In the genomic region with DNA sequence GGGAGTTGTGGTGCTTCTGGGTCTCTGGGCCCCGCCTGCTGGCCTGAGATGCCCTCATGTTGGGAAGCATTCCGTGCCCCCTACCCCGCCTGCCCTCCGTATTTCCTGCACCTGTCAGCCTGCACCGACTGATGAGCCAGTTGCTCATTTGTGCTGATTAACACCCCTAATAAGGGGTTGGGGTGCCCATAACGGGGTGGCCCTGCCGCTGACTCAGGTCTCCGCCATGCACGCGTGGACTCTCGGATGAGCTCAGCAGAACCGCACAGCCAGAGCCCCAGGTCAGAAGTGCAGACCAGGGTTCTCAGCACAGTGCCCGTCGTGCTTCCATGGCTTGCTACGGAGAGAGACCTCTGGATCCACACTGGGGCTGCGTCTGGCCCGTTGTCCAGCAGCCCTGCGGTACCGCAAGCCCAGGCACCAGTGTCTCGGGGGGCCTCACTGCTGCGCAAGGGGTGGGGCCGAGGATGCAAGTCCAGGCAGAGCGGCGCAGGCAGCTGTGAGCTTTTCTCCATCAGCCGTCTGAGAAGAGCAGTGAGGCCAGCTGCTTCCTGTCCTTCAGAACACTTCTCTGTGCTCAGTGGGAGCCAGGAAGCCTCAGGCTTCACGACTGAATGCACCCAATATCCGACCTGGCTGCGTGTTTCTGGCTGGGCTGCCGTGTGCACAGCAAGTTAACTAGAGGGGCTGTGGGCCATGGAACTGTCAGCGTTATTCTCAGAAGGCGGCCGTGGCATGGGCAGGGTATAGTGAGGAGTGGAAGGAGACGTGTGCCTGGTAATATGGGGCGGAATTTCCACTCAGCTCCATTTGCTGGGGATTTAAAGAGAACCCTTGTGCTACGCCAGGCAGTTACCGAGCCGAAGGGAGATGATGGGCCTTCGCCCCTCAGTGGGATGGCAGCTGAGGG, we compare ENCODE assay signal across 11 cellular contexts. TPM values are rescaled to one million over a fixed set of nuclear protein-coding genes. Genes with fewer than 3 reads are reported as not detected.
DNase-seq lines count a peak whose midpoint lies in the region; ATAC-seq, FAIRE-seq and TF ChIP-seq lines count a peak whose summit lies in the region.
"Had no signal": no experiment of that assay in that cellular context is flagged by ENCODE, and none has a peak within 500 bp of the region (broad histone marks: within the 10 kb centered on the region; RNA-seq: fewer than 3 reads in every experiment).

No MANE protein-coding gene starts in this region.

- peak; percentile 59 for ATAC-seq in GM12878
- ATAC-seq in GM19397 (IDR thresholded peaks at IDR 0.05; ENCODE audit: unreplicated experiment) = no peak
- ATAC-seq in HG03097 (IDR thresholded peaks at IDR 0.05; ENCODE audit: low FRiP score, unreplicated experiment) = no peak

- FAIRE-seq in GM12878 (lab: Jason Lieb, UNC) = peak; percentile 95
- FAIRE-seq: endothelial cell of umbilical vein had no signal

- POLR2A ChIA-PET in GM12878 (lab: Charles Lee) = no interaction called here

- RAD21 ChIA-PET in GM12878 (lab: Charles Lee; ENCODE audit: unreplicated experiment) = no interaction called here

- peaks cover 17% of the 10 kb centered on the region for H3K4me1 ChIP-seq in GM12878 (ENCODE audit: control insufficient read depth, insufficient read depth, low read length)

- TF ChIP-seq EP300 in GM12878 (IDR thresholded peaks at IDR 0.05; ENCODE audit: borderline replicate concordance in 1 of 2, control insufficient read depth in 1 of 2, low read depth in 2 of 2, low read length in 2 of 2) = no peak

- no TSS peak for BruUV-seq in GM12878 (replicated peaks; lab: Mats Ljungman, UMichigan)

- H4K20me1 ChIP-seq in GM12878 (ENCODE audit: control insufficient read depth, insufficient read depth) = no peaks in the 10 kb centered on the region

- CTCF ChIA-PET in GM12878 (lab: Yijun Ruan, JAX) = no interaction called here

- no peak for TF ChIP-seq CTCF in GM20000 (IDR thresholded peaks at IDR 0.05; ENCODE audit: extremely low read depth, missing control alignments)
- TF ChIP-seq CTCF in GM12878 (IDR thresholded peaks at IDR 0.05 in 2 of 3, conservative IDR thresholded peaks at IDR 0.05 in 1 of 3; ENCODE audit: control insufficient read depth in 2 of 3, extremely low read depth in 1 of 3, insufficient read depth in 1 of 3, low read depth in 3 of 3, low read length in 3 of 3) = no peak

- H3K9ac ChIP-seq in GM12878 (ENCODE audit: control insufficient read depth, insufficient read depth, low read length) = no peak overlapping the region; the same call in 1 of the 2 replicates

- TF ChIP-seq POLR2A in GM12878 (IDR thresholded peaks at IDR 0.05; ENCODE audit: low read depth, low read length) = no peak

- no peak for TF ChIP-seq RAD21 in GM12878 (IDR thresholded peaks at IDR 0.05; ENCODE audit: insufficient read depth, low read depth, low read length)

- no peaks in the 10 kb centered on the region for H3K9me3 ChIP-seq in GM12878 (replicated peaks; ENCODE audit: control insufficient read depth, insufficient read depth, low read length)

- H3K4me3 ChIP-seq in GM12878 = no peak overlapping the region

- in situ Hi-C loops in KBM-7 (cut with MboI; ENCODE audit: low pct_unique_long_range_greater_than_20kb, low sequenced_read_pairs) (no loop called here), GM12878 (cut with MboI) (no loop called here)

- no peak overlapping the region for H2AFZ ChIP-seq in GM12878 (ENCODE audit: control insufficient read depth, low read depth, low read length)

- intact Hi-C loops in GM12878 (cut with micrococcal nuclease; ENCODE audit: unreplicated experiment) = no loop called here

- DNase-seq in DMS79 treated with DMSO at 0.1 percent for 48 hours (lab: John Stamatoyannopoulos, UW) (peak; percentile 75), GM20000 (ENCODE audit: low spot score) (peak; percentile 81), KBM-7 (peak; percentile 91), GM12878 (ENCODE audit: low read depth, low spot score) (peak; percentile 26), NCI-H446 treated with DMSO at 0.1 percent for 48 hours (lab: John Stamatoyannopoulos, UW) (no peak), RPMI8226 (no peak)
- DNase-seq: activated CD4-positive, alpha-beta memory T cell treated with anti-CD3 and anti-CD28 coated beads for 36 hours had no signal

- no peaks in the 10 kb centered on the region for H3K27me3 ChIP-seq in GM12878 (replicated peaks in 1 of 2; ENCODE audit: control insufficient read depth in 2 of 2, insufficient read depth in 2 of 2, low read length in 1 of 2)

- peak overlapping the region; percentile 53 for H3K27ac ChIP-seq in GM12878 (ENCODE audit: control insufficient read depth, insufficient read depth)

- H3K4me2 ChIP-seq in GM12878 (ENCODE audit: control insufficient read depth, insufficient read depth) = peak overlapping the region; percentile 36

- 11% methylated on average over 38 of the region's 38 CpGs for WGBS in GM12878 (ENCODE audit: insufficient coverage, insufficient replicate concordance, low lambda C conversion rate, missing lambda C conversion rate)

- SMC1A ChIA-PET in GM12878 (lab: Charles Lee; ENCODE audit: uncharacterized antibody, unreplicated experiment) = no interaction called here

- peaks cover 16 to 25% of the 10 kb centered on the region in 2 experiments; a peak in 3 of 4 replicates for H3K36me3 ChIP-seq in GM12878 (ENCODE audit: control insufficient read depth in 2 of 2, insufficient read depth in 2 of 2, low read length in 1 of 2)

- no peaks in the 10 kb centered on the region for H3K79me2 ChIP-seq in GM12878 (ENCODE audit: control insufficient read depth, insufficient read depth, low read length)

RNA-seq across cellular contexts. Expression of a gene that starts 18.6 kb away (rescaled TPM):
- total RNA-seq in GM12878 (2013; cell fraction: nucleolus; rRNA removed) = 48.5 and 51.0 TPM in 2 replicates
- total RNA-seq in GM12878 (2014; rRNA removed) (40.9 and 44.1 TPM in 2 replicates), GM12878 (2014; rRNA removed; fragmentation: Illumina TruSeq; extraction: Trizol) (19.3 and 28.5 TPM in 2 replicates), GM12878 (2021) (40.4 and 52.4 TPM in 2 replicates)
- 12.8 TPM for polyA plus RNA-seq in GM12878 (2011; ENCODE audit: low read depth)
- polyA plus RNA-seq in GM12878 (2011; rRNA removed) (22.2 and 32.9 TPM in 2 replicates), GM12878 (2014; fragmentation: Illumina TruSeq; extraction: Trizol) (10.4 and 31.4 TPM in 2 replicates), GM12878 (2014; fragmentation: Nextera tagmentation; extraction: Ambion mirVana) (1 to 10 TPM; 6.2 to 7.3 TPM), GM12878 (2014; rRNA removed) (44.5 and 45.2 TPM in 2 replicates), GM12878 (2016; fragmentation: Nextera tagmentation; extraction: Ambion mirVana) (10 to 100 TPM; 35.8 to 38.6 TPM)
- 44.6 and 54.2 TPM in 2 replicates for polyA plus RNA-seq in GM12878 (2011; cell fraction: cytosol; rRNA removed)
- polyA plus RNA-seq in GM12878 (2011; cell fraction: nucleus; rRNA removed) = 23.9 and 38.8 TPM in 2 replicates
- 18.6 and 25.9 TPM in 2 replicates for polyA plus RNA-seq in GM12878 (2012)
- polyA minus RNA-seq in GM12878 (2011; rRNA and poly(A)+ RNA removed) = 15.4 and 31.5 TPM in 2 replicates
- polyA minus RNA-seq in GM12878 (2011; cell fraction: cytosol; rRNA and poly(A)+ RNA removed) = 6.9 and 9.5 TPM in 2 replicates
- 8.2 and 26.7 TPM in 2 replicates for polyA minus RNA-seq in GM12878 (2011; cell fraction: nucleus; rRNA and poly(A)+ RNA removed)

RNA-seq across cellular contexts. Expression of a gene that starts 18.6 kb away (rescaled TPM):
- total RNA-seq in GM12878 (2013; cell fraction: nucleolus; rRNA removed) = not detected in 2 replicates
- not detected in 2 replicates for total RNA-seq in GM12878 (2014; rRNA removed)
- not detected in 2 replicates for total RNA-seq in GM12878 (2014; rRNA removed; fragmentation: Illumina TruSeq; extraction: Trizol)
- not detected in 2 replicates for total RNA-seq in GM12878 (2021)
- polyA plus RNA-seq in GM12878 (2011; ENCODE audit: low read depth) = not detected
- not detected in 2 replicates for polyA plus RNA-seq in GM12878 (2011; rRNA removed)
- not detected in 2 replicates for polyA plus RNA-seq in GM12878 (2011; cell fraction: cytosol; rRNA removed)
- polyA plus RNA-seq in GM12878 (2011; cell fraction: nucleus; rRNA removed) = not detected in 2 replicates
- polyA plus RNA-seq in GM12878 (2012) = 0.04 TPM in 1 of 2 replicates, not detected in the other
- not detected in 2 replicates for polyA plus RNA-seq in GM12878 (2014; fragmentation: Illumina TruSeq; extraction: Trizol)
- polyA plus RNA-seq in GM12878 (2014; fragmentation: Nextera tagmentation; extraction: Ambion mirVana) = not detected
- polyA plus RNA-seq in GM12878 (2014; rRNA removed) = not detected in 2 replicates
- polyA plus RNA-seq in GM12878 (2016; fragmentation: Nextera tagmentation; extraction: Ambion mirVana) = not detected
- not detected in 2 replicates for polyA minus RNA-seq in GM12878 (2011; rRNA and poly(A)+ RNA removed)
- polyA minus RNA-seq in GM12878 (2011; cell fraction: cytosol; rRNA and poly(A)+ RNA removed) = not detected in 2 replicates
- polyA minus RNA-seq in GM12878 (2011; cell fraction: nucleus; rRNA and poly(A)+ RNA removed) = not detected in 2 replicates
- total RNA-seq: activated CD4-positive, alpha-beta memory T cell treated with anti-CD3 and anti-CD28 coated beads for 36 hours; endothelial cell of umbilical vein; M059J had no signal
- polyA plus RNA-seq: endothelial cell of umbilical vein had no signal

RNA-seq across cellular contexts. Expression of a gene that starts 36.9 kb away (rescaled TPM):
- 105 and 133 TPM in 2 replicates for total RNA-seq in GM12878 (2013; cell fraction: nucleolus; rRNA removed)
- total RNA-seq in GM12878 (2014; rRNA removed) (16.3 and 17.4 TPM in 2 replicates), GM12878 (2014; rRNA removed; fragmentation: Illumina TruSeq; extraction: Trizol) (12.4 and 13.3 TPM in 2 replicates), GM12878 (2021) (22.3 and 24.1 TPM in 2 replicates)
- polyA plus RNA-seq in GM12878 (2011; ENCODE audit: low read depth) = 14.8 TPM
- polyA plus RNA-seq in GM12878 (2011; rRNA removed) (10.9 and 15.8 TPM in 2 replicates), GM12878 (2014; fragmentation: Illumina TruSeq; extraction: Trizol) (15.0 and 16.4 TPM in 2 replicates), GM12878 (2014; fragmentation: Nextera tagmentation; extraction: Ambion mirVana) (1 to 10 TPM; 2.8 to 4.1 TPM), GM12878 (2014; rRNA removed) (12.7 and 14.4 TPM in 2 replicates), GM12878 (2016; fragmentation: Nextera tagmentation; extraction: Ambion mirVana) (10 to 100 TPM; 13.8 to 15.4 TPM)
- polyA plus RNA-seq in GM12878 (2011; cell fraction: cytosol; rRNA removed) = 12.0 and 14.6 TPM in 2 replicates
- polyA plus RNA-seq in GM12878 (2011; cell fraction: nucleus; rRNA removed) = 67.4 and 67.5 TPM in 2 replicates
- 20.8 and 23.0 TPM in 2 replicates for polyA plus RNA-seq in GM12878 (2012)
- 66.0 and 206 TPM in 2 replicates for polyA minus RNA-seq in GM12878 (2011; rRNA and poly(A)+ RNA removed)
- polyA minus RNA-seq in GM12878 (2011; cell fraction: cytosol; rRNA and poly(A)+ RNA removed) = 5.5 and 6.5 TPM in 2 replicates
- 27.1 and 49.9 TPM in 2 replicates for polyA minus RNA-seq in GM12878 (2011; cell fraction: nucleus; rRNA and poly(A)+ RNA removed)

RNA-seq across cellular contexts. Expression of a gene that starts 57.9 kb away (rescaled TPM):
- total RNA-seq in GM12878 (2013; cell fraction: nucleolus; rRNA removed) = 55.6 and 59.3 TPM in 2 replicates
- total RNA-seq in GM12878 (2014; rRNA removed) (8.1 and 12.4 TPM in 2 replicates), GM12878 (2014; rRNA removed; fragmentation: Illumina TruSeq; extraction: Trizol) (6.1 and 6.6 TPM in 2 replicates), GM12878 (2021) (10.4 and 11.1 TPM in 2 replicates)
- 2.8 TPM for polyA plus RNA-seq in GM12878 (2011; ENCODE audit: low read depth)
- polyA plus RNA-seq in GM12878 (2011; rRNA removed) (11.7 and 12.1 TPM in 2 replicates), GM12878 (2014; fragmentation: Illumina TruSeq; extraction: Trizol) (7.0 and 8.2 TPM in 2 replicates), GM12878 (2014; fragmentation: Nextera tagmentation; extraction: Ambion mirVana) (1 to 10 TPM; 1.8 to 2.2 TPM), GM12878 (2014; rRNA removed) (20.0 and 21.8 TPM in 2 replicates), GM12878 (2016; fragmentation: Nextera tagmentation; extraction: Ambion mirVana) (1 to 10 TPM; 2.4 to 2.8 TPM)
- polyA plus RNA-seq in GM12878 (2011; cell fraction: cytosol; rRNA removed) = 8.8 and 17.7 TPM in 2 replicates
- polyA plus RNA-seq in GM12878 (2011; cell fraction: nucleus; rRNA removed) = 46.7 and 57.7 TPM in 2 replicates
- 6.1 and 8.3 TPM in 2 replicates for polyA plus RNA-seq in GM12878 (2012)
- 9.8 and 20.6 TPM in 2 replicates for polyA minus RNA-seq in GM12878 (2011; rRNA and poly(A)+ RNA removed)
- polyA minus RNA-seq in GM12878 (2011; cell fraction: cytosol; rRNA and poly(A)+ RNA removed) = 6.7 and 7.0 TPM in 2 replicates
- polyA minus RNA-seq in GM12878 (2011; cell fraction: nucleus; rRNA and poly(A)+ RNA removed) = 13.2 and 25.6 TPM in 2 replicates

RNA-seq across cellular contexts. Expression of a gene that starts 58.2 kb away (rescaled TPM):
- total RNA-seq in GM12878 (2013; cell fraction: nucleolus; rRNA removed) = 59.7 and 68.2 TPM in 2 replicates
- total RNA-seq in GM12878 (2014; rRNA removed) (323 and 324 TPM in 2 replicates), GM12878 (2014; rRNA removed; fragmentation: Illumina TruSeq; extraction: Trizol) (210 and 216 TPM in 2 replicates), GM12878 (2021) (348 and 359 TPM in 2 replicates)
- polyA plus RNA-seq in GM12878 (2011; ENCODE audit: low read depth) = 125 TPM
- polyA plus RNA-seq in GM12878 (2011; rRNA removed) (273 and 397 TPM in 2 replicates), GM12878 (2014; fragmentation: Illumina TruSeq; extraction: Trizol) (131 and 219 TPM in 2 replicates), GM12878 (2014; fragmentation: Nextera tagmentation; extraction: Ambion mirVana) (100 to 1,000 TPM; 333 to 546 TPM), GM12878 (2014; rRNA removed) (369 and 389 TPM in 2 replicates), GM12878 (2016; fragmentation: Nextera tagmentation; extraction: Ambion mirVana) (100 to 1,000 TPM; 824 to 857 TPM)
- 444 and 554 TPM in 2 replicates for polyA plus RNA-seq in GM12878 (2011; cell fraction: cytosol; rRNA removed)
- polyA plus RNA-seq in GM12878 (2011; cell fraction: nucleus; rRNA removed) = 378 and 385 TPM in 2 replicates
- polyA plus RNA-seq in GM12878 (2012) = 199 and 211 TPM in 2 replicates
- 170 and 184 TPM in 2 replicates for polyA minus RNA-seq in GM12878 (2011; rRNA and poly(A)+ RNA removed)
- 58.0 and 86.2 TPM in 2 replicates for polyA minus RNA-seq in GM12878 (2011; cell fraction: cytosol; rRNA and poly(A)+ RNA removed)
- polyA minus RNA-seq in GM12878 (2011; cell fraction: nucleus; rRNA and poly(A)+ RNA removed) = 32.9 and 52.9 TPM in 2 replicates

Comparison
In these comparisons a context has a peak if more than half of its experiments do, and no peak if none do; other contexts are left out.
1. DNase-seq: peak in DMS79 treated with DMSO at 0.1 percent for 48 hours (single experiment), GM20000 (single experiment), KBM-7 (single experiment) and GM12878 (single experiment); none in NCI-H446 treated with DMSO at 0.1 percent for 48 hours (single experiment) and RPMI8226 (single experiment).